In the genomic region with DNA sequence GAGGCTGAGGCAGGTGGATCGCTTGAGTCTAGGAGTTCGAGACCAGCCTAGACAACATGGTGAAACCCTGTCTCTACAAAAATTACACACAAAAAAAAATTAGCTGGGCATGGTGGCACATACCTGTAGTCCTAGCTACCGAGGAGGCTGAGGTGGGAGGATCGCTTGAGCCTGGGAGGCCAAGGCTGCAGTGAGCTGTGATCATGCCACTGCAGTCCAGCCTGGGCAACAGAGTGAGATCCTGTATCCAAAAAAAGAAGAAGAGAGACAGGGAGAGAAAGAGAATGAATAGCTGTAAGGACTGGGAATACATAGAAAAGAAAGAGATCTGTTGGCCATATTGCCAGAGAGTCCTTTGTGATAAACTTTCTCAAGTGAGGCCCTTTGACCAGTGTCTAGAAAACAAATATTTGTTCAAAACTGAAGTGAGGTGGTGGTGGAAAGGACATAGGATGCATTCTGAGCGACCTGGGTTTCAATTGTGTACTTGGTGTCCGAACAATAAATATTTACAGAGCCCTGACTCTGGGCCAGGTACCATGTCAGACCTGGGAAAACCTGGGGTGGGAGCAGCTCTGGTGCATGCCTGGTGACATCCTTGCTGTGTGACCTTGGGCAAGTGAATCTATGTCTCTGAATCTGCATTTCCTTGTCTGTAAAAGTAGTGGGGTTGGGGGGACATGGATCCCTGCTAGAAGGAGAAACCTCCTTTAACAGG, we compare ENCODE assay signal across 1 cellular context.
A peak's percentile ranks its signal among the peaks of the same experiment; 100 is the strongest.
TF ChIP-seq lines count a peak whose summit lies in the region.

No MANE protein-coding gene starts in this region.

TF ChIP-seq in HepG2, 621 proteins besides CTCF, POLR2A, EP300 and RAD21 (continued from another document and continues in another):
- TF ChIP-seq, protein P1, sequence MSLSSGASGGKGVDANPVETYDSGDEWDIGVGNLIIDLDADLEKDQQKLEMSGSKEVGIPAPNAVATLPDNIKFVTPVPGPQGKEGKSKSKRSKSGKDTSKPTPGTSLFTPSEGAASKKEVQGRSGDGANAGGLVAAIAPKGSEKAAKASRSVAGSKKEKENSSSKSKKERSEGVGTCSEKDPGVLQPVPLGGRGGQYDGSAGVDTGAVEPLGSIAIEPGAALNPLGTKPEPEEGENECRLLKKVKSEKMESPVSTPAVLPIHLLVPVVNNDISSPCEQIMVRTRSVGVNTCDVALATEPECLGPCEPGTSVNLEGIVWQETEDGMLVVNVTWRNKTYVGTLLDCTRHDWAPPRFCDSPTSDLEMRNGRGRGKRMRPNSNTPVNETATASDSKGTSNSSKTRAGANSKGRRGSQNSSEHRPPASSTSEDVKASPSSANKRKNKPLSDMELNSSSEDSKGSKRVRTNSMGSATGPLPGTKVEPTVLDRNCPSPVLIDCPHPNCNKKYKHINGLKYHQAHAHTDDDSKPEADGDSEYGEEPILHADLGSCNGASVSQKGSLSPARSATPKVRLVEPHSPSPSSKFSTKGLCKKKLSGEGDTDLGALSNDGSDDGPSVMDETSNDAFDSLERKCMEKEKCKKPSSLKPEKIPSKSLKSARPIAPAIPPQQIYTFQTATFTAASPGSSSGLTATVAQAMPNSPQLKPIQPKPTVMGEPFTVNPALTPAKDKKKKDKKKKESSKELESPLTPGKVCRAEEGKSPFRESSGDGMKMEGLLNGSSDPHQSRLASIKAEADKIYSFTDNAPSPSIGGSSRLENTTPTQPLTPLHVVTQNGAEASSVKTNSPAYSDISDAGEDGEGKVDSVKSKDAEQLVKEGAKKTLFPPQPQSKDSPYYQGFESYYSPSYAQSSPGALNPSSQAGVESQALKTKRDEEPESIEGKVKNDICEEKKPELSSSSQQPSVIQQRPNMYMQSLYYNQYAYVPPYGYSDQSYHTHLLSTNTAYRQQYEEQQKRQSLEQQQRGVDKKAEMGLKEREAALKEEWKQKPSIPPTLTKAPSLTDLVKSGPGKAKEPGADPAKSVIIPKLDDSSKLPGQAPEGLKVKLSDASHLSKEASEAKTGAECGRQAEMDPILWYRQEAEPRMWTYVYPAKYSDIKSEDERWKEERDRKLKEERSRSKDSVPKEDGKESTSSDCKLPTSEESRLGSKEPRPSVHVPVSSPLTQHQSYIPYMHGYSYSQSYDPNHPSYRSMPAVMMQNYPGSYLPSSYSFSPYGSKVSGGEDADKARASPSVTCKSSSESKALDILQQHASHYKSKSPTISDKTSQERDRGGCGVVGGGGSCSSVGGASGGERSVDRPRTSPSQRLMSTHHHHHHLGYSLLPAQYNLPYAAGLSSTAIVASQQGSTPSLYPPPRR (CRISPR knock-in tag; IDR thresholded peaks at IDR 0.05; ENCODE audit: borderline replicate concordance) = peak; percentile 85; the same call in 1 of the 2 replicates
- TF ChIP-seq JARID2 (CRISPR knock-in tag; IDR thresholded peaks at IDR 0.05; ENCODE audit: insufficient replicate concordance) (peak; percentile 4), SMYD3 (CRISPR knock-in tag; IDR thresholded peaks at IDR 0.05) (no peak), KDM5B (CRISPR knock-in tag; IDR thresholded peaks at IDR 0.05; ENCODE audit: borderline replicate concordance) (no peak), ZBTB7A (CRISPR knock-in tag; IDR thresholded peaks at IDR 0.05) (no peak), ZC3H4 (CRISPR knock-in tag; IDR thresholded peaks at IDR 0.05; ENCODE audit: borderline replicate concordance) (no peak), ZFY (CRISPR knock-in tag; IDR thresholded peaks at IDR 0.05) (no peak), RNF2 (conservative IDR thresholded peaks at IDR 0.05; ENCODE audit: low read depth) (no peak), SOX5 (CRISPR knock-in tag; IDR thresholded peaks at IDR 0.05; ENCODE audit: borderline replicate concordance) (peak; percentile 80; the same call in 1 of the 2 replicates), KMT2B (CRISPR knock-in tag; IDR thresholded peaks at IDR 0.05) (no peak), CBX2 (IDR thresholded peaks at IDR 0.05; ENCODE audit: low read depth, low read length) (no peak), CBX2 (CRISPR knock-in tag; IDR thresholded peaks at IDR 0.05; ENCODE audit: low read depth) (no peak), ZSCAN25 (CRISPR knock-in tag; IDR thresholded peaks at IDR 0.05) (no peak), HNF4A (CRISPR knock-in tag; IDR thresholded peaks at IDR 0.05) (peak; percentile 28; the same call in 1 of the 2 replicates), BHLHE40 (IDR thresholded peaks at IDR 0.05; ENCODE audit: low read length) (no peak)
- TF ChIP-seq, protein P2, sequence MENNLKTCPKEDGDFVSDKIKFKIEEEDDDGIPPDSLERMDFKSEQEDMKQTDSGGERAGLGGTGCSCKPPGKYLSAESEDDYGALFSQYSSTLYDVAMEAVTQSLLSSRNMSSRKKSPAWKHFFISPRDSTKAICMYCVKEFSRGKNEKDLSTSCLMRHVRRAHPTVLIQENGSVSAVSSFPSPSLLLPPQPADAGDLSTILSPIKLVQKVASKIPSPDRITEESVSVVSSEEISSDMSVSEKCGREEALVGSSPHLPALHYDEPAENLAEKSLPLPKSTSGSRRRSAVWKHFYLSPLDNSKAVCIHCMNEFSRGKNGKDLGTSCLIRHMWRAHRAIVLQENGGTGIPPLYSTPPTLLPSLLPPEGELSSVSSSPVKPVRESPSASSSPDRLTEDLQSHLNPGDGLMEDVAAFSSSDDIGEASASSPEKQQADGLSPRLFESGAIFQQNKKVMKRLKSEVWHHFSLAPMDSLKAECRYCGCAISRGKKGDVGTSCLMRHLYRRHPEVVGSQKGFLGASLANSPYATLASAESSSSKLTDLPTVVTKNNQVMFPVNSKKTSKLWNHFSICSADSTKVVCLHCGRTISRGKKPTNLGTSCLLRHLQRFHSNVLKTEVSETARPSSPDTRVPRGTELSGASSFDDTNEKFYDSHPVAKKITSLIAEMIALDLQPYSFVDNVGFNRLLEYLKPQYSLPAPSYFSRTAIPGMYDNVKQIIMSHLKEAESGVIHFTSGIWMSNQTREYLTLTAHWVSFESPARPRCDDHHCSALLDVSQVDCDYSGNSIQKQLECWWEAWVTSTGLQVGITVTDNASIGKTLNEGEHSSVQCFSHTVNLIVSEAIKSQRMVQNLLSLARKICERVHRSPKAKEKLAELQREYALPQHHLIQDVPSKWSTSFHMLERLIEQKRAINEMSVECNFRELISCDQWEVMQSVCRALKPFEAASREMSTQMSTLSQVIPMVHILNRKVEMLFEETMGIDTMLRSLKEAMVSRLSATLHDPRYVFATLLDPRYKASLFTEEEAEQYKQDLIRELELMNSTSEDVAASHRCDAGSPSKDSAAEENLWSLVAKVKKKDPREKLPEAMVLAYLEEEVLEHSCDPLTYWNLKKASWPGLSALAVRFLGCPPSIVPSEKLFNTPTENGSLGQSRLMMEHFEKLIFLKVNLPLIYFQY (CRISPR knock-in tag; IDR thresholded peaks at IDR 0.05; ENCODE audit: borderline replicate concordance) = peak; percentile 95; the same call in 1 of the 2 replicates
- TF ChIP-seq, protein P3, sequence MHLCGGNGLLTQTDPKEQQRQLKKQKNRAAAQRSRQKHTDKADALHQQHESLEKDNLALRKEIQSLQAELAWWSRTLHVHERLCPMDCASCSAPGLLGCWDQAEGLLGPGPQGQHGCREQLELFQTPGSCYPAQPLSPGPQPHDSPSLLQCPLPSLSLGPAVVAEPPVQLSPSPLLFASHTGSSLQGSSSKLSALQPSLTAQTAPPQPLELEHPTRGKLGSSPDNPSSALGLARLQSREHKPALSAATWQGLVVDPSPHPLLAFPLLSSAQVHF (CRISPR knock-in tag; IDR thresholded peaks at IDR 0.05) = no peak
- TF ChIP-seq, protein P4, sequence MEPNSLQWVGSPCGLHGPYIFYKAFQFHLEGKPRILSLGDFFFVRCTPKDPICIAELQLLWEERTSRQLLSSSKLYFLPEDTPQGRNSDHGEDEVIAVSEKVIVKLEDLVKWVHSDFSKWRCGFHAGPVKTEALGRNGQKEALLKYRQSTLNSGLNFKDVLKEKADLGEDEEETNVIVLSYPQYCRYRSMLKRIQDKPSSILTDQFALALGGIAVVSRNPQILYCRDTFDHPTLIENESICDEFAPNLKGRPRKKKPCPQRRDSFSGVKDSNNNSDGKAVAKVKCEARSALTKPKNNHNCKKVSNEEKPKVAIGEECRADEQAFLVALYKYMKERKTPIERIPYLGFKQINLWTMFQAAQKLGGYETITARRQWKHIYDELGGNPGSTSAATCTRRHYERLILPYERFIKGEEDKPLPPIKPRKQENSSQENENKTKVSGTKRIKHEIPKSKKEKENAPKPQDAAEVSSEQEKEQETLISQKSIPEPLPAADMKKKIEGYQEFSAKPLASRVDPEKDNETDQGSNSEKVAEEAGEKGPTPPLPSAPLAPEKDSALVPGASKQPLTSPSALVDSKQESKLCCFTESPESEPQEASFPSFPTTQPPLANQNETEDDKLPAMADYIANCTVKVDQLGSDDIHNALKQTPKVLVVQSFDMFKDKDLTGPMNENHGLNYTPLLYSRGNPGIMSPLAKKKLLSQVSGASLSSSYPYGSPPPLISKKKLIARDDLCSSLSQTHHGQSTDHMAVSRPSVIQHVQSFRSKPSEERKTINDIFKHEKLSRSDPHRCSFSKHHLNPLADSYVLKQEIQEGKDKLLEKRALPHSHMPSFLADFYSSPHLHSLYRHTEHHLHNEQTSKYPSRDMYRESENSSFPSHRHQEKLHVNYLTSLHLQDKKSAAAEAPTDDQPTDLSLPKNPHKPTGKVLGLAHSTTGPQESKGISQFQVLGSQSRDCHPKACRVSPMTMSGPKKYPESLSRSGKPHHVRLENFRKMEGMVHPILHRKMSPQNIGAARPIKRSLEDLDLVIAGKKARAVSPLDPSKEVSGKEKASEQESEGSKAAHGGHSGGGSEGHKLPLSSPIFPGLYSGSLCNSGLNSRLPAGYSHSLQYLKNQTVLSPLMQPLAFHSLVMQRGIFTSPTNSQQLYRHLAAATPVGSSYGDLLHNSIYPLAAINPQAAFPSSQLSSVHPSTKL (CRISPR knock-in tag; IDR thresholded peaks at IDR 0.05) = peak; percentile 80
- TF ChIP-seq, protein P5, sequence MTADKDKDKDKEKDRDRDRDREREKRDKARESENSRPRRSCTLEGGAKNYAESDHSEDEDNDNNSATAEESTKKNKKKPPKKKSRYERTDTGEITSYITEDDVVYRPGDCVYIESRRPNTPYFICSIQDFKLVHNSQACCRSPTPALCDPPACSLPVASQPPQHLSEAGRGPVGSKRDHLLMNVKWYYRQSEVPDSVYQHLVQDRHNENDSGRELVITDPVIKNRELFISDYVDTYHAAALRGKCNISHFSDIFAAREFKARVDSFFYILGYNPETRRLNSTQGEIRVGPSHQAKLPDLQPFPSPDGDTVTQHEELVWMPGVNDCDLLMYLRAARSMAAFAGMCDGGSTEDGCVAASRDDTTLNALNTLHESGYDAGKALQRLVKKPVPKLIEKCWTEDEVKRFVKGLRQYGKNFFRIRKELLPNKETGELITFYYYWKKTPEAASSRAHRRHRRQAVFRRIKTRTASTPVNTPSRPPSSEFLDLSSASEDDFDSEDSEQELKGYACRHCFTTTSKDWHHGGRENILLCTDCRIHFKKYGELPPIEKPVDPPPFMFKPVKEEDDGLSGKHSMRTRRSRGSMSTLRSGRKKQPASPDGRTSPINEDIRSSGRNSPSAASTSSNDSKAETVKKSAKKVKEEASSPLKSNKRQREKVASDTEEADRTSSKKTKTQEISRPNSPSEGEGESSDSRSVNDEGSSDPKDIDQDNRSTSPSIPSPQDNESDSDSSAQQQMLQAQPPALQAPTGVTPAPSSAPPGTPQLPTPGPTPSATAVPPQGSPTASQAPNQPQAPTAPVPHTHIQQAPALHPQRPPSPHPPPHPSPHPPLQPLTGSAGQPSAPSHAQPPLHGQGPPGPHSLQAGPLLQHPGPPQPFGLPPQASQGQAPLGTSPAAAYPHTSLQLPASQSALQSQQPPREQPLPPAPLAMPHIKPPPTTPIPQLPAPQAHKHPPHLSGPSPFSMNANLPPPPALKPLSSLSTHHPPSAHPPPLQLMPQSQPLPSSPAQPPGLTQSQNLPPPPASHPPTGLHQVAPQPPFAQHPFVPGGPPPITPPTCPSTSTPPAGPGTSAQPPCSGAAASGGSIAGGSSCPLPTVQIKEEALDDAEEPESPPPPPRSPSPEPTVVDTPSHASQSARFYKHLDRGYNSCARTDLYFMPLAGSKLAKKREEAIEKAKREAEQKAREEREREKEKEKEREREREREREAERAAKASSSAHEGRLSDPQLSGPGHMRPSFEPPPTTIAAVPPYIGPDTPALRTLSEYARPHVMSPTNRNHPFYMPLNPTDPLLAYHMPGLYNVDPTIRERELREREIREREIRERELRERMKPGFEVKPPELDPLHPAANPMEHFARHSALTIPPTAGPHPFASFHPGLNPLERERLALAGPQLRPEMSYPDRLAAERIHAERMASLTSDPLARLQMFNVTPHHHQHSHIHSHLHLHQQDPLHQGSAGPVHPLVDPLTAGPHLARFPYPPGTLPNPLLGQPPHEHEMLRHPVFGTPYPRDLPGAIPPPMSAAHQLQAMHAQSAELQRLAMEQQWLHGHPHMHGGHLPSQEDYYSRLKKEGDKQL (CRISPR knock-in tag; IDR thresholded peaks at IDR 0.05; ENCODE audit: low read depth) = peak; percentile 83; the same call in 1 of the 2 replicates
- TF ChIP-seq, protein P6, sequence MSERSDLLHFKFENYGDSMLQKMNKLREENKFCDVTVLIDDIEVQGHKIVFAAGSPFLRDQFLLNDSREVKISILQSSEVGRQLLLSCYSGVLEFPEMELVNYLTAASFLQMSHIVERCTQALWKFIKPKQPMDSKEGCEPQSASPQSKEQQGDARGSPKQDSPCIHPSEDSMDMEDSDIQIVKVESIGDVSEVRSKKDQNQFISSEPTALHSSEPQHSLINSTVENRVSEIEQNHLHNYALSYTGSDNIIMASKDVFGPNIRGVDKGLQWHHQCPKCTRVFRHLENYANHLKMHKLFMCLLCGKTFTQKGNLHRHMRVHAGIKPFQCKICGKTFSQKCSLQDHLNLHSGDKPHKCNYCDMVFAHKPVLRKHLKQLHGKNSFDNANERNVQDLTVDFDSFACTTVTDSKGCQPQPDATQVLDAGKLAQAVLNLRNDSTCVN (CRISPR knock-in tag; IDR thresholded peaks at IDR 0.05; ENCODE audit: borderline replicate concordance) = peak; percentile 93; the same call in 1 of the 2 replicates
- TF ChIP-seq, protein P7, sequence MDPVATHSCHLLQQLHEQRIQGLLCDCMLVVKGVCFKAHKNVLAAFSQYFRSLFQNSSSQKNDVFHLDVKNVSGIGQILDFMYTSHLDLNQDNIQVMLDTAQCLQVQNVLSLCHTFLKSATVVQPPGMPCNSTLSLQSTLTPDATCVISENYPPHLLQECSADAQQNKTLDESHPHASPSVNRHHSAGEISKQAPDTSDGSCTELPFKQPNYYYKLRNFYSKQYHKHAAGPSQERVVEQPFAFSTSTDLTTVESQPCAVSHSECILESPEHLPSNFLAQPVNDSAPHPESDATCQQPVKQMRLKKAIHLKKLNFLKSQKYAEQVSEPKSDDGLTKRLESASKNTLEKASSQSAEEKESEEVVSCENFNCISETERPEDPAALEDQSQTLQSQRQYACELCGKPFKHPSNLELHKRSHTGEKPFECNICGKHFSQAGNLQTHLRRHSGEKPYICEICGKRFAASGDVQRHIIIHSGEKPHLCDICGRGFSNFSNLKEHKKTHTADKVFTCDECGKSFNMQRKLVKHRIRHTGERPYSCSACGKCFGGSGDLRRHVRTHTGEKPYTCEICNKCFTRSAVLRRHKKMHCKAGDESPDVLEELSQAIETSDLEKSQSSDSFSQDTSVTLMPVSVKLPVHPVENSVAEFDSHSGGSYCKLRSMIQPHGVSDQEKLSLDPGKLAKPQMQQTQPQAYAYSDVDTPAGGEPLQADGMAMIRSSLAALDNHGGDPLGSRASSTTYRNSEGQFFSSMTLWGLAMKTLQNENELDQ (CRISPR knock-in tag; IDR thresholded peaks at IDR 0.05; ENCODE audit: borderline replicate concordance) = no peak
- TF ChIP-seq, protein P8, sequence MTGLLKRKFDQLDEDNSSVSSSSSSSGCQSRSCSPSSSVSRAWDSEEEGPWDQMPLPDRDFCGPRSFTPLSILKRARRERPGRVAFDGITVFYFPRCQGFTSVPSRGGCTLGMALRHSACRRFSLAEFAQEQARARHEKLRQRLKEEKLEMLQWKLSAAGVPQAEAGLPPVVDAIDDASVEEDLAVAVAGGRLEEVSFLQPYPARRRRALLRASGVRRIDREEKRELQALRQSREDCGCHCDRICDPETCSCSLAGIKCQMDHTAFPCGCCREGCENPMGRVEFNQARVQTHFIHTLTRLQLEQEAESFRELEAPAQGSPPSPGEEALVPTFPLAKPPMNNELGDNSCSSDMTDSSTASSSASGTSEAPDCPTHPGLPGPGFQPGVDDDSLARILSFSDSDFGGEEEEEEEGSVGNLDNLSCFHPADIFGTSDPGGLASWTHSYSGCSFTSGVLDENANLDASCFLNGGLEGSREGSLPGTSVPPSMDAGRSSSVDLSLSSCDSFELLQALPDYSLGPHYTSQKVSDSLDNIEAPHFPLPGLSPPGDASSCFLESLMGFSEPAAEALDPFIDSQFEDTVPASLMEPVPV (CRISPR knock-in tag; IDR thresholded peaks at IDR 0.05) = 0 out of 2 replicates have a peak, but pooled peaks have one; percentile 20
